In genomic region chr10:72757712-72758111, GRCh38 we compare ENCODE assay signal across 1 cellular context.
TF ChIP-seq lines count a peak whose summit lies in the region.

No MANE protein-coding gene starts in this region.

TF ChIP-seq in H1, 55 proteins besides CTCF, POLR2A, EP300 and RAD21 (continued from another document):
- TF ChIP-seq, protein P1, sequence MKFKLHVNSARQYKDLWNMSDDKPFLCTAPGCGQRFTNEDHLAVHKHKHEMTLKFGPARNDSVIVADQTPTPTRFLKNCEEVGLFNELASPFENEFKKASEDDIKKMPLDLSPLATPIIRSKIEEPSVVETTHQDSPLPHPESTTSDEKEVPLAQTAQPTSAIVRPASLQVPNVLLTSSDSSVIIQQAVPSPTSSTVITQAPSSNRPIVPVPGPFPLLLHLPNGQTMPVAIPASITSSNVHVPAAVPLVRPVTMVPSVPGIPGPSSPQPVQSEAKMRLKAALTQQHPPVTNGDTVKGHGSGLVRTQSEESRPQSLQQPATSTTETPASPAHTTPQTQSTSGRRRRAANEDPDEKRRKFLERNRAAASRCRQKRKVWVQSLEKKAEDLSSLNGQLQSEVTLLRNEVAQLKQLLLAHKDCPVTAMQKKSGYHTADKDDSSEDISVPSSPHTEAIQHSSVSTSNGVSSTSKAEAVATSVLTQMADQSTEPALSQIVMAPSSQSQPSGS (IDR thresholded peaks at IDR 0.05; ENCODE audit: low read length): no peak
- TF ChIP-seq TCF12 (IDR thresholded peaks at IDR 0.05; ENCODE audit: low read depth, low read length) (no peak), FOSL1 (IDR thresholded peaks at IDR 0.05; ENCODE audit: insufficient read depth, low read depth, low read length) (no peak), SIX5 (IDR thresholded peaks at IDR 0.05; ENCODE audit: low read depth, low read length) (no peak), EGR1 (IDR thresholded peaks at IDR 0.05; ENCODE audit: borderline replicate concordance, low read depth, low read length) (no peak), GABPA (IDR thresholded peaks at IDR 0.05; ENCODE audit: borderline replicate concordance, insufficient read depth, low read length) (no peak)
